In genomic region chr3:42575137-42575741, GRCh38 we compare ENCODE assay signal across 1 cellular context.
TF ChIP-seq lines count a peak whose summit lies in the region.

No MANE protein-coding gene starts in this region.

TF ChIP-seq in GM12878, 131 proteins besides CTCF, POLR2A, EP300 and RAD21:
- TF ChIP-seq SIN3A (IDR thresholded peaks at IDR 0.05; ENCODE audit: low read depth, low read length) (no peak), RB1 (IDR thresholded peaks at IDR 0.05; ENCODE audit: borderline replicate concordance) (no peak), LARP7 (IDR thresholded peaks at IDR 0.05) (no peak), PRDM15 (CRISPR knock-in tag; IDR thresholded peaks at IDR 0.05) (no peak), BACH1 (IDR thresholded peaks at IDR 0.05; ENCODE audit: borderline replicate concordance) (no peak), RFX5 (IDR thresholded peaks at IDR 0.05; ENCODE audit: low read depth, low read length) (no peak), REST (IDR thresholded peaks at IDR 0.05; ENCODE audit: low read depth, low read length) (no peak), CBX5 (IDR thresholded peaks at IDR 0.05; ENCODE audit: low read depth) (no peak), TCF7 (IDR thresholded peaks at IDR 0.05; ENCODE audit: borderline replicate concordance) (no peak), PKNOX1 (IDR thresholded peaks at IDR 0.05) (no peak), SMARCA5 (IDR thresholded peaks at IDR 0.05) (no peak), EED (IDR thresholded peaks at IDR 0.05; ENCODE audit: low read depth) (no peak), CREM (IDR thresholded peaks at IDR 0.05; ENCODE audit: low read depth) (no peak), CEBPB (IDR thresholded peaks at IDR 0.05; ENCODE audit: borderline replicate concordance in 1 of 2, low read depth in 2 of 2, low read length in 2 of 2) (no peak)
